Comparison of ENCODE assay signal across 8 cellular contexts in genomic region chr2:207163053-207163814, GRCh38. TPM values are rescaled to one million over a fixed set of nuclear protein-coding genes. Genes with fewer than 3 reads are reported as not detected.
DNase-seq lines count a peak whose midpoint lies in the region; ATAC-seq and TF ChIP-seq lines count a peak whose summit lies in the region.

No MANE protein-coding gene starts in this region.

- peaks cover 8% of the 10 kb centered on the region for H3K36me3 Mint-ChIP-seq in activated T-cell treated with anti-CD3 and anti-CD28 coated beads, Interleukin-2, amount 50 U/mL, for 24 hours (ENCODE audit: low read depth)
- H3K36me3 Mint-ChIP-seq in T-cell (peaks cover 10% of the 10 kb centered on the region), endodermal cell (ENCODE audit: low read depth) (no peaks in the 10 kb centered on the region)

- H3K27ac Mint-ChIP-seq in activated T-cell treated with anti-CD3 and anti-CD28 coated beads, Interleukin-2, amount 50 U/mL, for 24 hours, result peak overlapping the region; percentile 79
- peak overlapping the region; percentile 93 to 99 for H3K27ac Mint-ChIP-seq in T-cell
- H3K27ac Mint-ChIP-seq in endodermal cell, result peak overlapping the region; percentile 100

- H3K9ac ChIP-seq in endodermal cell (ENCODE audit: extremely low read depth, low read length, poor library complexity, severe bottlenecking), result peak overlapping the region; percentile 93

- TF ChIP-seq CTCF in endodermal cell (conservative IDR thresholded peaks at IDR 0.05), result no peak
- no peak for TF ChIP-seq CTCF in mucosa of descending colon (IDR thresholded peaks at IDR 0.05)

- H3K36me3 ChIP-seq in endodermal cell (ENCODE audit: control insufficient read depth, insufficient read depth, low read length), result peaks cover 24% of the 10 kb centered on the region
- H3K36me3 ChIP-seq in mucosa of descending colon (ENCODE audit: low read depth), result no peaks in the 10 kb centered on the region

- no peaks in the 10 kb centered on the region for H3K27me3 Mint-ChIP-seq in activated T-cell treated with anti-CD3 and anti-CD28 coated beads, Interleukin-2, amount 50 U/mL, for 24 hours
- peaks cover 0 to 21% of the 10 kb centered on the region in 2 donors for H3K27me3 Mint-ChIP-seq in T-cell
- no peaks in the 10 kb centered on the region for H3K27me3 Mint-ChIP-seq in endodermal cell (ENCODE audit: insufficient read depth)

- H3K4me1 ChIP-seq in endodermal cell (ENCODE audit: control insufficient read depth, insufficient read depth, low read length) (peaks cover 11% of the 10 kb centered on the region), mucosa of descending colon (ENCODE audit: low read depth) (no peaks in the 10 kb centered on the region)

- intact Hi-C loops in mucosa of descending colon (cut with DNase I, micrococcal nuclease) (loop anchor here in 1 of 2 donors (10.0 kb wide), 1 partner anchor 172 kb away; no protein-coding TSS in a partner anchor), left colon (cut with DNase I, micrococcal nuclease) (loop anchor here in 1 of 2 donors (10.0 kb wide), 1 partner anchor 312 kb away; no protein-coding TSS in a partner anchor)

- H3K4me1 Mint-ChIP-seq in activated T-cell treated with anti-CD3 and anti-CD28 coated beads, Interleukin-2, amount 50 U/mL, for 24 hours (ENCODE audit: low read depth), result peaks cover 68% of the 10 kb centered on the region
- peaks cover 65 to 77% (median 65%) of the 10 kb centered on the region in 3 donors for H3K4me1 Mint-ChIP-seq in T-cell
- H3K4me1 Mint-ChIP-seq in endodermal cell, result peaks cover 55% of the 10 kb centered on the region

- H3K9me3 ChIP-seq in endodermal cell (ENCODE audit: control insufficient read depth, low read length), result no peaks in the 10 kb centered on the region
- H3K9me3 ChIP-seq in mucosa of descending colon, result no peaks in the 10 kb centered on the region

- no peaks in the 10 kb centered on the region for H3K27me3 ChIP-seq in endodermal cell (ENCODE audit: control insufficient read depth, insufficient read depth, low read length, poor library complexity, severe bottlenecking)

- peak overlapping the region; percentile 80 for H3K27ac ChIP-seq in endodermal cell (ENCODE audit: low read depth, low read length)

- no peaks in the 10 kb centered on the region for H3K9me3 Mint-ChIP-seq in activated T-cell treated with anti-CD3 and anti-CD28 coated beads, Interleukin-2, amount 50 U/mL, for 24 hours
- no peaks in the 10 kb centered on the region for H3K9me3 Mint-ChIP-seq in T-cell
- H3K9me3 Mint-ChIP-seq in endodermal cell, result no peaks in the 10 kb centered on the region

- peak overlapping the region; percentile 96 for H3K4me3 ChIP-seq in endodermal cell (ENCODE audit: low read length)
- H3K4me3 ChIP-seq in mucosa of descending colon, result no peak overlapping the region

- CTCF ChIA-PET in T-cell (lab: Charles Lee), result interaction anchor here in 1 of 2 donors (0.6 to 1.2 kb wide), 2 partner anchors 19 to 32 kb away, joined by 3 read pairs; no protein-coding TSS in a partner anchor

- peak in 3 of 4 experiments; percentile 7 to 13 (median 11) for ATAC-seq in T-cell (replicated peaks in 1 of 4)
- peak; percentile 4 for ATAC-seq in mucosa of descending colon
- no peak for ATAC-seq in left colon

- POLR2A ChIA-PET in T-cell (lab: Charles Lee), result interaction anchor here (0.7 to 1.2 kb wide), 3 partner anchors 21 to 28 kb away, joined by 3 read pairs; no protein-coding TSS in a partner anchor

- H3K4me3 Mint-ChIP-seq in activated T-cell treated with anti-CD3 and anti-CD28 coated beads, Interleukin-2, amount 50 U/mL, for 24 hours, result peak overlapping the region; percentile 84
- H3K4me3 Mint-ChIP-seq in T-cell, result peak overlapping the region; percentile 96 to 99 (median 97)
- peak overlapping the region; percentile 97 for H3K4me3 Mint-ChIP-seq in endodermal cell

- 23 to 29% methylated on average over 7 to 8 of the region's 8 CpGs for WGBS in endodermal cell (ENCODE audit: insufficient coverage in 1 of 2, insufficient read length in 1 of 2), 2 experiments

- DNase-seq in activated T-cell treated with anti-CD3 and anti-CD28 coated beads, Interleukin-2, amount 50 U/mL, for 24 hours, result no peak
- DNase-seq in activated T-cell treated with anti-CD3 and anti-CD28 coated beads, Interleukin-2, amount 50 U/mL, for 48 hours, result no peak
- DNase-seq in T-cell (peak in 2 of 34 experiments; percentile 26 to 37), endodermal cell (no peak), mucosa of descending colon (peak in 1 of 3 donors; percentile 22), ureter (ENCODE audit: low spot score) (peak; percentile 55), COLO668 (lab: John Stamatoyannopoulos, UW; ENCODE audit: unreplicated experiment) (no peak), left colon (no peak)

RNA-seq across cellular contexts. Expression of gene KLF7, which starts 2.5 kb away (rescaled TPM):
- total RNA-seq in T-cell (10 to 100 TPM; 56.8 to 90.6 (median 65.7) TPM), endodermal cell (10 to 100 TPM; 27.4 to 27.8 TPM), mucosa of descending colon (10 to 100 TPM in 2 of 3 donors, 1 to 10 TPM in 1; 6.7 to 32.7 (median 12.9) TPM), ureter (54.7 TPM), left colon (1 to 10 TPM; 5.4 to 7.5 TPM)
- 23.3 TPM for polyA plus RNA-seq in endodermal cell (2013, experiment 1 of 2)
- 22.4 TPM for polyA plus RNA-seq in endodermal cell (2013, experiment 2 of 2)
